Comparison of ENCODE assay signal across 11 cellular contexts in genomic region chr17:70138309-70138865, GRCh38. TPM values are rescaled to one million over a fixed set of nuclear protein-coding genes. Genes with fewer than 3 reads are reported as not detected.
A peak's percentile ranks its signal among the peaks of the same experiment; 100 is the strongest.
DNase-seq lines count a peak whose midpoint lies in the region; ATAC-seq, FAIRE-seq and TF ChIP-seq lines count a peak whose summit lies in the region.
"Had no signal": no experiment of that assay in that cellular context is flagged by ENCODE, and none has a peak within 500 bp of the region (broad histone marks: within the 10 kb centered on the region; RNA-seq: fewer than 3 reads in every experiment).

No MANE protein-coding gene starts in this region.

- H3K18ac ChIP-seq in H1 (ENCODE audit: extremely low read depth, low read length), result no peak overlapping the region

- no peak overlapping the region for H4K91ac ChIP-seq in H1 (replicated peaks; ENCODE audit: insufficient read length, low read length)

- no peaks in the 10 kb centered on the region for H3F3A ChIP-seq in PC-3 (ENCODE audit: low read length, unreplicated experiment)

- no peaks in the 10 kb centered on the region for H4K20me1 ChIP-seq in PC-3 (ENCODE audit: low read length)
- no peaks in the 10 kb centered on the region for H4K20me1 ChIP-seq in H1 (replicated peaks in 1 of 2; ENCODE audit: control insufficient read depth in 1 of 2, insufficient read depth in 2 of 2, low read length in 2 of 2)

- H3K36me3 Mint-ChIP-seq in mesothelial cell of epicardium, result no peaks in the 10 kb centered on the region
- H3K36me3 Mint-ChIP-seq: memory B cell had no signal

- no peaks in the 10 kb centered on the region for H3K79me1 ChIP-seq in H1 (ENCODE audit: low read depth, low read length)

- no peak for FAIRE-seq in H1 (lab: Jason Lieb, UNC)
- FAIRE-seq: GM12878 had no signal

- H3K27me3 Mint-ChIP-seq in mesothelial cell of epicardium (ENCODE audit: low read depth), result no peaks in the 10 kb centered on the region

- TF ChIP-seq EP300 in H1 (IDR thresholded peaks at IDR 0.05; ENCODE audit: borderline replicate concordance in 1 of 2, low read depth in 2 of 2, low read length in 2 of 2), result no peak

- H3K4me3 ChIP-seq in PC-3 (ENCODE audit: low read length), result no peak overlapping the region
- H3K4me3 ChIP-seq in H1 (ENCODE audit: extremely low read depth in 1 of 4, insufficient read depth in 2 of 4, low read depth in 3 of 4, low read length in 4 of 4), result no peak overlapping the region
- H3K4me3 ChIP-seq in urinary bladder (ENCODE audit: low read depth, low read length), result no peak overlapping the region

- H3K9me3 Mint-ChIP-seq in mesothelial cell of epicardium, result no peaks in the 10 kb centered on the region
- H3K9me3 Mint-ChIP-seq: memory B cell had no signal

- no peak overlapping the region for H2BK5ac ChIP-seq in H1 (ENCODE audit: low read depth, low read length)

- TF ChIP-seq RAD21 in H1 (IDR thresholded peaks at IDR 0.05 in 1 of 2, conservative IDR thresholded peaks at IDR 0.05 in 1 of 2; ENCODE audit: low read depth in 2 of 2, low read length in 2 of 2), result no peak

- H3K27me3 ChIP-seq in PC-3 (ENCODE audit: low read length) (no peaks in the 10 kb centered on the region), H1 (replicated peaks in 1 of 4; ENCODE audit: control insufficient read depth in 3 of 4, extremely low read depth in 1 of 4, insufficient read depth in 3 of 4, low read length in 3 of 4) (no peaks in the 10 kb centered on the region)
- H3K27me3 ChIP-seq: SJSA1 had no signal

- no peak for TF ChIP-seq POLR2A in H1 (IDR thresholded peaks at IDR 0.05; ENCODE audit: control extremely low read depth in 1 of 2, low read depth in 2 of 2, low read length in 2 of 2)
- no peak for TF ChIP-seq POLR2A in erythroblast (IDR thresholded peaks at IDR 0.05; ENCODE audit: low read length)

- H2BK20ac ChIP-seq in H1 (ENCODE audit: low read length), result no peak overlapping the region

- no peak overlapping the region for H3K23ac ChIP-seq in H1 (ENCODE audit: insufficient read length)

- no peak overlapping the region for H2AK5ac ChIP-seq in H1 (ENCODE audit: low read depth, low read length)

- H3K9ac ChIP-seq in PC-3 (ENCODE audit: low read length), result no peak overlapping the region
- no peak overlapping the region for H3K9ac ChIP-seq in H1 (replicated peaks in 1 of 4; ENCODE audit: extremely low read depth in 1 of 4, low read depth in 3 of 4, low read length in 3 of 4)

- H3K9me3 ChIP-seq in PC-3 (ENCODE audit: low read length) (no peaks in the 10 kb centered on the region), H1 (ENCODE audit: insufficient read depth in 2 of 2, low read depth in 1 of 2, low read length in 1 of 2) (no peaks in the 10 kb centered on the region)
- H3K9me3 ChIP-seq: SJSA1 had no signal

- H3K4me1 Mint-ChIP-seq in mesothelial cell of epicardium, result peaks cover 71% of the 10 kb centered on the region

- CTCF ChIA-PET in PC-3 (lab: Charles Lee) (no interaction called here), H1 (lab: Charles Lee; ENCODE audit: partially characterized antibody) (interaction anchor here (0.6 to 1.8 kb wide), 3 partner anchors 11 to 529 kb away, joined by 3 to 7 read pairs (median 3); no protein-coding TSS in a partner anchor)

- H2AFZ ChIP-seq in PC-3 (ENCODE audit: low read length), result peak overlapping the region; percentile 90; the same call in 1 of the 2 replicates
- peak overlapping the region; percentile 65; the same call in 1 of the 2 replicates for H2AFZ ChIP-seq in H1 (ENCODE audit: low read length)

- H3K9me2 ChIP-seq in PC-3 (replicated peaks; ENCODE audit: low read length), result no peaks in the 10 kb centered on the region

- no peak overlapping the region for H2BK15ac ChIP-seq in H1 (ENCODE audit: low read length)

- no TSS peak for BruUV-seq in PC-3 (replicated peaks; lab: Mats Ljungman, UMichigan)

- peaks cover 16% of the 10 kb centered on the region for H3K4me1 ChIP-seq in PC-3 (ENCODE audit: insufficient read depth, low read length)
- no peaks in the 10 kb centered on the region; a peak in 1 of 7 replicates for H3K4me1 ChIP-seq in H1 (replicated peaks in 1 of 4; ENCODE audit: control insufficient read depth in 3 of 4, insufficient read depth in 4 of 4, low read length in 3 of 4)
- H3K4me1 ChIP-seq in urinary bladder (ENCODE audit: insufficient read depth), result no peaks in the 10 kb centered on the region

- H3K27ac ChIP-seq in PC-3 (ENCODE audit: low read length) (no peak overlapping the region), H1 (ENCODE audit: low read depth, low read length) (no peak overlapping the region), urinary bladder (ENCODE audit: low read depth) (peak overlapping the region; percentile 39)

- POLR2A ChIA-PET in PC-3 (lab: Charles Lee; ENCODE audit: unreplicated experiment), result interaction anchor here (0.6 kb wide), 1 partner anchor 577 kb away, joined by 4 read pairs; no protein-coding TSS in a partner anchor
- POLR2A ChIA-PET in H1 (lab: Charles Lee; ENCODE audit: partially characterized antibody), result no interaction called here

- no peak overlapping the region for H2BK12ac ChIP-seq in H1 (ENCODE audit: low read depth, low read length)

- H3K36me3 ChIP-seq in PC-3 (ENCODE audit: low read depth, low read length) (no peaks in the 10 kb centered on the region), H1 (ENCODE audit: control insufficient read depth in 2 of 4, insufficient read depth in 4 of 4, low read length in 3 of 4) (no peaks in the 10 kb centered on the region), urinary bladder (ENCODE audit: insufficient read depth) (no peaks in the 10 kb centered on the region)
- H3K36me3 ChIP-seq: SJSA1 had no signal

- H3K4me3 Mint-ChIP-seq in mesothelial cell of epicardium, result peak overlapping the region; percentile 38

- no peak for DNase-seq in PC-3
- no peak for DNase-seq in H1 (ENCODE audit: low read depth in 1 of 2, low spot score in 2 of 2)
- no peak for DNase-seq in mesothelial cell of epicardium (ENCODE audit: low spot score in 2 of 2, unreplicated experiment in 2 of 2)
- DNase-seq in erythroblast (lab: John Stamatoyannopoulos, UW), result no peak
- DNase-seq in central memory CD4-positive, alpha-beta T cell, result no peak
- DNase-seq in Ammon's horn (ENCODE audit: low spot score), result no peak
- DNase-seq: activated CD8-positive, alpha-beta memory T cell treated with anti-CD3 and anti-CD28 coated beads for 24 hours had no signal

- H2BK120ac ChIP-seq in H1 (replicated peaks; ENCODE audit: low read depth, low read length), result no peak overlapping the region

- H4K5ac ChIP-seq in H1 (ENCODE audit: insufficient read length, low read depth, low read length), result no peak overlapping the region

- no peak for ATAC-seq in PC-3

- no peaks in the 10 kb centered on the region for H3K79me2 ChIP-seq in PC-3 (ENCODE audit: low read length)
- H3K79me2 ChIP-seq in H1 (ENCODE audit: control insufficient read depth in 1 of 2, insufficient read depth in 2 of 2, low read length in 2 of 2), result no peaks in the 10 kb centered on the region

- H3K4me2 ChIP-seq in PC-3 (ENCODE audit: low read length), result peak overlapping the region; percentile 88; the same call in 1 of the 2 replicates
- H3K4me2 ChIP-seq in H1 (ENCODE audit: insufficient read depth in 1 of 2, low read depth in 2 of 2, low read length in 2 of 2), result no peak overlapping the region

- peak overlapping the region; percentile 95 for H3K27ac Mint-ChIP-seq in mesothelial cell of epicardium

- WGBS in H1 (ENCODE audit: extremely low coverage in 1 of 2, insufficient coverage in 1 of 2, insufficient read length in 1 of 2, insufficient replicate concordance in 2 of 2, low coverage in 1 of 2, low lambda C conversion rate in 2 of 2, missing lambda C conversion rate in 1 of 2), 2 experiments, result 96% methylated on average over 3 of the region's 3 CpGs; no CpG with 5 or more reads in 1 of the 2 experiments
- 65% methylated on average over 3 of the region's 3 CpGs for WGBS in urinary bladder

- TF ChIP-seq CTCF in PC-3 (conservative IDR thresholded peaks at IDR 0.05; ENCODE audit: low read depth, low read length), result no peak
- TF ChIP-seq CTCF in H1 (IDR thresholded peaks at IDR 0.05; ENCODE audit: control extremely low read depth in 1 of 3, insufficient read depth in 1 of 3, low read depth in 1 of 3, low read length in 3 of 3), result no peak
- TF ChIP-seq CTCF in mesothelial cell of epicardium (IDR thresholded peaks at IDR 0.05; ENCODE audit: unreplicated experiment), result no peak

- H3K56ac ChIP-seq in H1 (replicated peaks; ENCODE audit: insufficient read length, low read depth, low read length), result no peak overlapping the region

- intact Hi-C loops in PC-3 (cut with micrococcal nuclease), result loop anchor here (5.0 kb wide), 3 partner anchors 111 to 376 kb away; no protein-coding TSS in a partner anchor

- H4K8ac ChIP-seq in H1 (ENCODE audit: extremely low read depth, insufficient read depth, low read length), result no peak overlapping the region

- no peak overlapping the region for H3K14ac ChIP-seq in H1 (ENCODE audit: insufficient read length)

- H3K4ac ChIP-seq in H1 (replicated peaks; ENCODE audit: insufficient read length, low read depth, low read length), result no peak overlapping the region

- H3K23me2 ChIP-seq in H1 (ENCODE audit: low read depth, low read length), result no peaks in the 10 kb centered on the region; the same call in 1 of the 2 replicates

TF ChIP-seq in H1, 55 proteins besides CTCF, POLR2A, EP300 and RAD21 (continues in another document):
- TF ChIP-seq SP1 (IDR thresholded peaks at IDR 0.05; ENCODE audit: low read depth, low read length), result no peak
- no peak for TF ChIP-seq CHD2 (IDR thresholded peaks at IDR 0.05; ENCODE audit: low read length)
- no peak for TF ChIP-seq SIX5 (IDR thresholded peaks at IDR 0.05; ENCODE audit: low read depth, low read length)
- no peak for TF ChIP-seq POLR2AphosphoS5 (IDR thresholded peaks at IDR 0.05; ENCODE audit: low read depth, low read length)
- TF ChIP-seq TBP (IDR thresholded peaks at IDR 0.05; ENCODE audit: low read depth, low read length), result no peak
- TF ChIP-seq KDM4A (IDR thresholded peaks at IDR 0.05; ENCODE audit: low read depth, low read length, severe bottlenecking), result no peak
- TF ChIP-seq HDAC6 (IDR thresholded peaks at IDR 0.05; ENCODE audit: low read depth, low read length), result no peak
- TF ChIP-seq FOSL1 (IDR thresholded peaks at IDR 0.05; ENCODE audit: insufficient read depth, low read depth, low read length), result no peak
- no peak for TF ChIP-seq MAFK (IDR thresholded peaks at IDR 0.05; ENCODE audit: low read depth, low read length)

RNA-seq across cellular contexts. Expression of gene KCNJ2, which starts 30.9 kb away (rescaled TPM):
- total RNA-seq in PC-3 (2014; rRNA removed), result 0.36 TPM in 1 of 2 replicates, not detected in the other
- total RNA-seq in H1 (2021; fragmentation: NEBNext Ultra II Directional; extraction: Animal tissue kit (Norgen Biotek cat#: 25700)), result 0.59 and 0.76 TPM in 2 replicates
- polyA plus RNA-seq in H1 (2011; rRNA removed), result 0.16 and 0.23 TPM in 2 replicates
- polyA plus RNA-seq in H1 (2011; cell fraction: cytosol; rRNA removed), result 0.21 TPM
- polyA plus RNA-seq in H1 (2011; cell fraction: nucleus; rRNA removed), result 0.23 TPM
- polyA plus RNA-seq in H1 (2012, experiment 1 of 2), result 0.40 to 0.63 TPM (median 0.51 TPM) in 4 replicates
- 0.08 TPM for polyA plus RNA-seq in H1 (2012, experiment 2 of 2)
- polyA plus RNA-seq in H1 (2013, experiment 1 of 2), result 0.63 TPM
- 0.70 TPM for polyA plus RNA-seq in H1 (2013, experiment 2 of 2)
- polyA minus RNA-seq in H1 (2011; rRNA and poly(A)+ RNA removed), result 2.1 and 4.1 TPM in 2 replicates
- polyA minus RNA-seq in H1 (2011; cell fraction: cytosol; rRNA and poly(A)+ RNA removed), result 0.37 TPM
- 1.3 TPM for polyA minus RNA-seq in H1 (2011; cell fraction: nucleus; rRNA and poly(A)+ RNA removed)
- total RNA-seq in mesothelial cell of epicardium, result 22.8 to 28.4 TPM (median 26.8 TPM) in 3 replicates
- 9.1 TPM for total RNA-seq in urinary bladder
- polyA plus RNA-seq in urinary bladder, result 0.84 TPM
